Comparison of ENCODE assay signal across 11 cellular contexts in genomic region chr4:54107951-54108740, GRCh38. TPM values are rescaled to one million over a fixed set of nuclear protein-coding genes. Genes with fewer than 3 reads are reported as not detected.
DNase-seq lines count a peak whose midpoint lies in the region; TF ChIP-seq lines count a peak whose summit lies in the region.
"Had no signal": no experiment of that assay in that cellular context is flagged by ENCODE, and none has a peak within 500 bp of the region (broad histone marks: within the 10 kb centered on the region; RNA-seq: fewer than 3 reads in every experiment).

No MANE protein-coding gene starts in this region.

- POLR2A ChIA-PET in OCI-LY7 (lab: Charles Lee) = interaction anchor here (0.8 to 2.6 kb wide), 2 partner anchors 12 to 15 kb away, joined by 3 to 12 read pairs; no protein-coding TSS in a partner anchor

- H3K4me2 ChIP-seq in OCI-LY7 (ENCODE audit: low read length) = peak overlapping the region; percentile 61

- peak overlapping the region; percentile 81 for H3K4me3 Mint-ChIP-seq in endothelial cell (ENCODE audit: unreplicated experiment)
- peak overlapping the region; percentile 32 for H3K4me3 Mint-ChIP-seq in neural crest cell

- peak overlapping the region; percentile 72 for H2AFZ ChIP-seq in OCI-LY7 (ENCODE audit: low read length)

- H3K36me3 ChIP-seq in ES-I3 (ENCODE audit: insufficient read depth, low read length) (no peaks in the 10 kb centered on the region), OCI-LY7 (ENCODE audit: insufficient read depth, low read length) (no peaks in the 10 kb centered on the region)
- H3K36me3 ChIP-seq: suprapubic skin had no signal

- H3K27ac Mint-ChIP-seq in endothelial cell (ENCODE audit: unreplicated experiment) (no peak overlapping the region), neural crest cell (ENCODE audit: unreplicated experiment) (no peak overlapping the region)

- H3K4me1 ChIP-seq in ES-I3 (ENCODE audit: insufficient read depth, low read length) (peaks cover 13% of the 10 kb centered on the region), OCI-LY7 (ENCODE audit: insufficient read depth, low read length, poor library complexity, severe bottlenecking) (peaks cover 27% of the 10 kb centered on the region)

- CTCF ChIA-PET in OCI-LY7 (lab: Charles Lee; ENCODE audit: unreplicated experiment) = no interaction called here

- peak overlapping the region; percentile 7; the same call in 1 of the 2 replicates for H3K9ac ChIP-seq in ES-I3 (ENCODE audit: low read depth, low read length)

- intact Hi-C loops in OCI-LY7 (cut with micrococcal nuclease; ENCODE audit: unreplicated experiment) = no loop called here

- H3K9me2 ChIP-seq in OCI-LY7 (ENCODE audit: insufficient read depth, low read length) = no peaks in the 10 kb centered on the region

- no peak for DNase-seq in OCI-LY7 (ENCODE audit: low spot score)
- DNase-seq in endothelial cell (ENCODE audit: low spot score) = no peak
- DNase-seq in neural crest cell (ENCODE audit: low read depth, low spot score) = no peak
- no peak for DNase-seq in NCI-H524 treated with DMSO at 0.1 percent for 48 hours (lab: John Stamatoyannopoulos, UW)
- DNase-seq in GDM1 (lab: John Stamatoyannopoulos, UW) = no peak
- DNase-seq in medulla oblongata (ENCODE audit: extremely low spot score) = no peak
- DNase-seq in OCI-M1 (lab: John Stamatoyannopoulos, UW) = no peak
- DNase-seq: activated naive CD4-positive, alpha-beta T cell treated with anti-CD3 and anti-CD28 coated beads, Interleukin-2, amount 50 U/mL, for 16 hours had no signal

- BruUV-seq in OCI-LY7 (replicated peaks; lab: Mats Ljungman, UMichigan) = no TSS peak

- no peak for TF ChIP-seq CTCF in OCI-LY7 (conservative IDR thresholded peaks at IDR 0.05; ENCODE audit: low read length)
- no peak for TF ChIP-seq CTCF in endothelial cell (IDR thresholded peaks at IDR 0.05; ENCODE audit: unreplicated experiment)
- no peak for TF ChIP-seq CTCF in neural crest cell (conservative IDR thresholded peaks at IDR 0.05)

- peaks cover 18% of the 10 kb centered on the region for H3K27me3 Mint-ChIP-seq in endothelial cell (ENCODE audit: unreplicated experiment)
- peaks cover 97% of the 10 kb centered on the region for H3K27me3 Mint-ChIP-seq in neural crest cell (ENCODE audit: low read depth)

- H3K4me3 ChIP-seq in OCI-LY7 (ENCODE audit: low read depth, low read length, poor library complexity, severe bottlenecking) = peak overlapping the region; percentile 46

- H3K27ac ChIP-seq in OCI-LY7 (ENCODE audit: low read depth, low read length, poor library complexity, severe bottlenecking) = no peak overlapping the region
- H3K27ac ChIP-seq: suprapubic skin had no signal

- H3K4me1 Mint-ChIP-seq in endothelial cell (ENCODE audit: unreplicated experiment) (peaks cover 47% of the 10 kb centered on the region), neural crest cell (peaks cover 54% of the 10 kb centered on the region)

- no peaks in the 10 kb centered on the region for H3K79me2 ChIP-seq in OCI-LY7 (ENCODE audit: insufficient read depth, low read depth, low read length)

- H3K9me3 ChIP-seq in ES-I3 (ENCODE audit: control insufficient read depth, insufficient read depth, low read length) (no peaks in the 10 kb centered on the region), OCI-LY7 (ENCODE audit: low read length) (no peaks in the 10 kb centered on the region)
- H3K9me3 ChIP-seq: suprapubic skin had no signal

- H3K36me3 Mint-ChIP-seq in endothelial cell (ENCODE audit: low read depth, unreplicated experiment) (no peaks in the 10 kb centered on the region), neural crest cell (ENCODE audit: low read depth) (peaks cover 3% of the 10 kb centered on the region)

- no peaks in the 10 kb centered on the region for H4K20me1 ChIP-seq in OCI-LY7 (ENCODE audit: insufficient read depth, low read length)

- H3K9me3 Mint-ChIP-seq in endothelial cell (ENCODE audit: unreplicated experiment) (no peaks in the 10 kb centered on the region), neural crest cell (no peaks in the 10 kb centered on the region)

RNA-seq across cellular contexts. Expression of gene GSX2, which starts 8.2 kb away (rescaled TPM):
- total RNA-seq in OCI-LY7 (2014; rRNA removed; shearing (Covaris generic)) = not detected in 2 replicates
- not detected in 2 replicates for total RNA-seq in OCI-LY7 (2022)
- not detected for total RNA-seq in endothelial cell (ENCODE audit: unreplicated experiment)
- total RNA-seq in neural crest cell = not detected in 2 replicates
- total RNA-seq: right cardiac atrium had no signal

RNA-seq across cellular contexts. Expression of gene CHIC2, which starts 43.7 kb away (rescaled TPM):
- 38.6 and 45.0 TPM in 2 replicates for total RNA-seq in OCI-LY7 (2014; rRNA removed; shearing (Covaris generic))
- total RNA-seq in OCI-LY7 (2022) (28.9 and 30.4 TPM in 2 replicates), endothelial cell (ENCODE audit: unreplicated experiment) (33.1 TPM), neural crest cell (9.5 and 10.4 TPM in 2 replicates)
